In genomic region chr12:116236148-116236731, GRCh38 we compare ENCODE assay signal across 9 cellular contexts. TPM values are rescaled to one million over a fixed set of nuclear protein-coding genes. Genes with fewer than 3 reads are reported as not detected.
DNase-seq lines count a peak whose midpoint lies in the region; ATAC-seq and TF ChIP-seq lines count a peak whose summit lies in the region.
"Had no signal": no experiment of that assay in that cellular context is flagged by ENCODE, and none has a peak within 500 bp of the region (broad histone marks: within the 10 kb centered on the region; RNA-seq: fewer than 3 reads in every experiment).

No MANE protein-coding gene starts in this region.

- peak overlapping the region; percentile 83 for H3K27ac Mint-ChIP-seq in CD8-positive, alpha-beta T cell
- H3K27ac Mint-ChIP-seq in osteocyte (ENCODE audit: unreplicated experiment), result peak overlapping the region; percentile 67

- peak; percentile 52 for TF ChIP-seq CTCF in CD8-positive, alpha-beta T cell (IDR thresholded peaks at IDR 0.05)
- TF ChIP-seq CTCF in fibroblast of the aortic adventitia (IDR thresholded peaks at IDR 0.05; ENCODE audit: insufficient read depth, low read length) (peak; percentile 66), osteocyte (IDR thresholded peaks at IDR 0.05) (peak; percentile 77)

- POLR2A ChIA-PET in CD8-positive, alpha-beta T cell (lab: Charles Lee), result interaction anchor here (1.1 kb wide), 1 partner anchor 40 kb away, joined by 4 read pairs; no protein-coding TSS in a partner anchor

- no peaks in the 10 kb centered on the region for H3K36me3 ChIP-seq in CD8-positive, alpha-beta T cell (ENCODE audit: insufficient read depth, low read length)

- H3K9me3 ChIP-seq in CD8-positive, alpha-beta T cell (ENCODE audit: low read length), result no peaks in the 10 kb centered on the region
- H3K9me3 ChIP-seq: SJSA1 had no signal

- peaks cover 10% of the 10 kb centered on the region for H3K4me1 ChIP-seq in CD8-positive, alpha-beta T cell (ENCODE audit: insufficient read depth, low read length)

- peak; percentile 73 for ATAC-seq in CD8-positive, alpha-beta T cell
- no peak for ATAC-seq in HG03442 (IDR thresholded peaks at IDR 0.05; ENCODE audit: unreplicated experiment)

- H3K27ac ChIP-seq in CD8-positive, alpha-beta T cell (ENCODE audit: low read depth, low read length), result no peak overlapping the region
- H3K27ac ChIP-seq: SJSA1 had no signal

- H3K4me3 ChIP-seq in CD8-positive, alpha-beta T cell (ENCODE audit: low read depth, low read length), result no peak overlapping the region
- no peak overlapping the region for H3K4me3 ChIP-seq in fibroblast of the aortic adventitia (ENCODE audit: low read depth, low read length)
- H3K4me3 ChIP-seq: SJSA1 had no signal

- H3K27me3 Mint-ChIP-seq in CD8-positive, alpha-beta T cell (ENCODE audit: low read depth), result no peaks in the 10 kb centered on the region
- H3K27me3 Mint-ChIP-seq in osteocyte (ENCODE audit: unreplicated experiment), result no peaks in the 10 kb centered on the region

- peak in 6 of 7 experiments; percentile 26 to 61 (median 47) for DNase-seq in CD8-positive, alpha-beta T cell
- DNase-seq in HCEC 1CT (peak; percentile 66), NCI-H774 (lab: John Stamatoyannopoulos, UW) (peak; percentile 64), activated T-cell treated with anti-CD3 and anti-CD28 coated beads for 4 hours (peak; percentile 23), fibroblast of the aortic adventitia (ENCODE audit: low read depth) (peak; percentile 64), osteocyte (ENCODE audit: extremely low spot score, unreplicated experiment) (no peak), posterior vena cava (ENCODE audit: low spot score) (no peak)

- H3K4me3 Mint-ChIP-seq in CD8-positive, alpha-beta T cell, result peak overlapping the region; percentile 1
- no peak overlapping the region for H3K4me3 Mint-ChIP-seq in osteocyte (ENCODE audit: unreplicated experiment)

- peaks cover 46% of the 10 kb centered on the region for H3K4me1 Mint-ChIP-seq in CD8-positive, alpha-beta T cell (ENCODE audit: low read depth)
- H3K4me1 Mint-ChIP-seq in osteocyte (ENCODE audit: unreplicated experiment), result peaks cover 55% of the 10 kb centered on the region

- no peaks in the 10 kb centered on the region for H3K27me3 ChIP-seq in CD8-positive, alpha-beta T cell (ENCODE audit: insufficient read depth, low read length)
- H3K27me3 ChIP-seq: SJSA1 had no signal

- intact Hi-C loops in CD8-positive, alpha-beta T cell (cut with DNase I, micrococcal nuclease), result loop anchor here (1.0 to 5.0 kb wide), 9 partner anchors 41 to 473 kb away; partner anchors contain the start of gene MED13L (in 1 of the 2)
- intact Hi-C loops in posterior vena cava (cut with DNase I), result loop anchor here in 1 of 2 donors (10.0 kb wide), 1 partner anchor 231 kb away; no protein-coding TSS in a partner anchor

- CTCF ChIA-PET in CD8-positive, alpha-beta T cell (lab: Charles Lee), result interaction anchor here (0.6 to 2.1 kb wide), 30 partner anchors 9 to 366 kb away, joined by 3 to 9 read pairs (median 4); no protein-coding TSS in a partner anchor

- no peaks in the 10 kb centered on the region for H3K9me3 Mint-ChIP-seq in CD8-positive, alpha-beta T cell
- H3K9me3 Mint-ChIP-seq in osteocyte (ENCODE audit: unreplicated experiment), result no peaks in the 10 kb centered on the region

- H3K36me3 Mint-ChIP-seq in CD8-positive, alpha-beta T cell, result peaks cover 13% of the 10 kb centered on the region
- H3K36me3 Mint-ChIP-seq in osteocyte (ENCODE audit: unreplicated experiment), result peaks cover 11% of the 10 kb centered on the region

RNA-seq across cellular contexts. Expression of gene MED13L, which starts 41.3 kb away (rescaled TPM):
- total RNA-seq in CD8-positive, alpha-beta T cell, result 100 to 1,000 TPM; 157 to 159 TPM
- 120 and 180 TPM in 2 replicates for total RNA-seq in fibroblast of the aortic adventitia (ENCODE audit: low replicate concordance)
- 229 and 234 TPM in 2 replicates for total RNA-seq in osteocyte
- 100 to 1,000 TPM; 133 to 176 TPM for total RNA-seq in posterior vena cava

Comparison
In these comparisons a context has a peak if more than half of its experiments do, and no peak if none do; other contexts are left out.
1. DNase-seq: peak in CD8-positive, alpha-beta T cell (6 of 7), HCEC 1CT (single experiment), NCI-H774 (single experiment), activated T-cell treated with anti-CD3 and anti-CD28 coated beads for 4 hours (single experiment) and fibroblast of the aortic adventitia (single experiment); none in osteocyte (single experiment) and posterior vena cava (single experiment).
2. Peak in every context shown above with its lines, with median percentiles within 50 percentile points of each other: CTCF ChIP-seq.